8 cellular contexts compared by ENCODE assay signal in the genomic region with DNA sequence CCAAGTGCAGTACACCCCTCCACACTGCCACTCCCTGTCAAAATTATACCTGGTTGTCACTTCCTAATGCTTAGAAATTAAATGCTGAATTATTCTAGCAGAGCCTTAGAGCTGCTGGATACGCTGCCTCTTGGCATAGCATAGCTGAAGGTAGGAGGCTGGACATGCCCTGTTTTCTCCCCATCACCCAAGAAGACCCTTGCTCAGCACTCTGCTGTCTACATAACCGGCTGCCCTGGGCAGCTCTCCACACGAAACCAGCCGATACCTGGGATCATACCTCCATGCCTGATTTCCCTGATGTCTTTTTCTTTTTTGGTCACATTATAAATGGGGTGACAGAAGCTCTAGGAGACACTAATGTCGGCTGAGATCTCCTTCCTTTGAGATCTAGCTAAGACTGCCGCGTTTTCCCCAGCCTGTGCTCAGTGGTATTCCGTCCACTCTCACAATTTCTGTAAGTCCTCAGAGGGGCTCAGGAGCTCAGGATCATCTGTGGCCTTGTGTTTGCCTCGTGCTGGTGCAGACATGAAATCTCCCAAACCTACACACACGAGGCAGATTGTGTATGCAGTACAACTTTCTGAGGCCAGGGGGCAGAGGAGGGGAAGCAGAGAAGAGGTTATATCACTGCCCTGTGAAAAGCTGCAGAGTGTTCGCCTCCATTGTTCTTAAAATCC. TPM values are rescaled to one million over a fixed set of nuclear protein-coding genes. Genes with fewer than 3 reads are reported as not detected.
DNase-seq lines count a peak whose midpoint lies in the region; ATAC-seq and TF ChIP-seq lines count a peak whose summit lies in the region.

No MANE protein-coding gene starts in this region.

- H3K4me3 ChIP-seq in colonic mucosa (no peak overlapping the region), right lobe of liver (no peak overlapping the region)

- H3K4me1 Mint-ChIP-seq in activated B cell treated with CpG ODN at 0.5 μM for 24 hours, result peaks cover 6% of the 10 kb centered on the region

- no peaks in the 10 kb centered on the region for H3K36me3 Mint-ChIP-seq in activated B cell treated with CpG ODN at 0.5 μM for 24 hours (ENCODE audit: low read depth)

- TF ChIP-seq CTCF in activated B cell treated with CpG ODN at 0.5 μM for 24 hours (IDR thresholded peaks at IDR 0.05) (no peak), colonic mucosa (IDR thresholded peaks at IDR 0.05) (peak; percentile 47), right lobe of liver (IDR thresholded peaks at IDR 0.05) (peak; percentile 50 to 62 (median 52))

- DNase-seq in COLO668 (lab: John Stamatoyannopoulos, UW; ENCODE audit: unreplicated experiment), result peak; percentile 52
- DNase-seq in NCI-H446 (lab: John Stamatoyannopoulos, UW), result peak; percentile 10 to 63
- DNase-seq in activated B cell treated with CpG ODN at 0.5 μM for 24 hours, result no peak
- peak; percentile 65 for DNase-seq in colonic mucosa
- no peak for DNase-seq in right lobe of liver
- DNase-seq in stimulated activated CD8-positive, alpha-beta memory T cell treated with anti-CD3 and anti-CD28 coated beads, Interleukin-7, amount 100 ng/mL, for 4 hours (ENCODE audit: low read depth in 2 of 2), result peak; percentile 36 to 50

- H3K9me3 ChIP-seq in colonic mucosa (no peaks in the 10 kb centered on the region), right lobe of liver (no peaks in the 10 kb centered on the region)

- H3K27ac Mint-ChIP-seq in activated B cell treated with CpG ODN at 0.5 μM for 24 hours, result no peak overlapping the region

- peaks cover 2% of the 10 kb centered on the region for H3K27me3 Mint-ChIP-seq in activated B cell treated with CpG ODN at 0.5 μM for 24 hours

- no peaks in the 10 kb centered on the region for H3K4me1 ChIP-seq in colonic mucosa
- H3K4me1 ChIP-seq in right lobe of liver, result peaks cover 0 to 4% (median 0%) of the 10 kb centered on the region in 4 donors

- no peaks in the 10 kb centered on the region for H3K9me3 Mint-ChIP-seq in activated B cell treated with CpG ODN at 0.5 μM for 24 hours

- POLR2A ChIA-PET in activated B cell treated with CpG ODN at 0.5 μM for 24 hours (lab: Charles Lee), result interaction anchor here (0.8 to 1.2 kb wide), 2 partner anchors 36 to 55 kb away, joined by 3 read pairs; a partner anchor contains a TSS

- intact Hi-C loops in activated B cell treated with CpG ODN at 0.5 μM for 24 hours (cut with micrococcal nuclease), result loop anchor here (1.0 to 10.0 kb wide), 4 partner anchors 48 to 685 kb away; a partner anchor contains a TSS
- intact Hi-C loops in colonic mucosa (cut with DNase I), result loop anchor here (10.0 kb wide), 1 partner anchor 105 kb away; no protein-coding TSS in a partner anchor
- intact Hi-C loops in right lobe of liver (cut with DNase I), result loop anchor here in 1 of 2 donors (10.0 kb wide), 1 partner anchor 105 kb away; no protein-coding TSS in a partner anchor

- H3K27me3 ChIP-seq in colonic mucosa (no peaks in the 10 kb centered on the region), right lobe of liver (no peaks in the 10 kb centered on the region)

- CTCF ChIA-PET in activated B cell treated with CpG ODN at 0.5 μM for 24 hours (lab: Charles Lee), result interaction anchor here (0.8 to 6.8 kb wide), 13 partner anchors 19 to 688 kb away, joined by 3 to 123 read pairs (median 8); a partner anchor contains a TSS

- no peak overlapping the region for H3K4me3 Mint-ChIP-seq in activated B cell treated with CpG ODN at 0.5 μM for 24 hours

- WGBS in right lobe of liver (ENCODE audit: insufficient coverage, low coverage, low lambda C conversion rate, missing lambda C conversion rate), result 50% methylated on average over 9 of the region's 11 CpGs

- no peaks in the 10 kb centered on the region for H3K36me3 ChIP-seq in colonic mucosa
- H3K36me3 ChIP-seq in right lobe of liver, result no peaks in the 10 kb centered on the region

- peak; percentile 43 for ATAC-seq in HG02610 (IDR thresholded peaks at IDR 0.05; ENCODE audit: unreplicated experiment)
- ATAC-seq in activated B cell treated with CpG ODN at 0.5 μM for 24 hours (ENCODE audit: low read depth), result peak; percentile 86
- ATAC-seq in right lobe of liver, result peak; percentile 71 to 81 (median 74)
- ATAC-seq in GM18517 (IDR thresholded peaks at IDR 0.05; ENCODE audit: unreplicated experiment), result no peak

- no peak for TF ChIP-seq POLR2A in right lobe of liver (IDR thresholded peaks at IDR 0.05)

- H3K27ac ChIP-seq in colonic mucosa (no peak overlapping the region), right lobe of liver (no peak overlapping the region)

- no peak overlapping the region for H3K9ac ChIP-seq in colonic mucosa (ENCODE audit: low read depth in 2 of 2, low read length in 2 of 2)

RNA-seq across cellular contexts. Expression of a gene that starts 13.5 kb away (rescaled TPM):
- 2.8 and 4.8 TPM in 2 replicates for total RNA-seq in activated B cell treated with CpG ODN at 0.5 μM for 24 hours
- 1 to 10 TPM; 2.2 to 3.4 TPM for total RNA-seq in colonic mucosa
- 1 to 10 TPM in 4 of 6 experiments, under 1 TPM in 2; 0.74 to 2.1 (median 1.4) TPM for total RNA-seq in right lobe of liver

RNA-seq across cellular contexts. Expression of a gene that starts 30.4 kb away (rescaled TPM):
- total RNA-seq in activated B cell treated with CpG ODN at 0.5 μM for 24 hours (8.9 and 14.4 TPM in 2 replicates), colonic mucosa (1 to 10 TPM; 4.6 to 5.0 TPM), right lobe of liver (10 to 100 TPM in 1 of 6 experiments, 1 to 10 TPM in 5; 2.0 to 12.8 (median 4.4) TPM)

RNA-seq across cellular contexts. Expression of a gene that starts 36.1 kb away (rescaled TPM):
- total RNA-seq in activated B cell treated with CpG ODN at 0.5 μM for 24 hours, result 55.0 and 55.9 TPM in 2 replicates
- total RNA-seq in colonic mucosa, result 10 to 100 TPM; 71.3 to 82.9 TPM
- 10 to 100 TPM; 32.3 to 44.4 (median 35.1) TPM for total RNA-seq in right lobe of liver

RNA-seq across cellular contexts. Expression of a gene that starts 54.0 kb away (rescaled TPM):
- total RNA-seq in activated B cell treated with CpG ODN at 0.5 μM for 24 hours (156 and 183 TPM in 2 replicates), colonic mucosa (100 to 1,000 TPM; 633 to 720 TPM), right lobe of liver (100 to 1,000 TPM; 153 to 318 (median 197) TPM)

Comparison
In these comparisons a context has a peak if more than half of its experiments do, and no peak if none do; other contexts are left out.
1. DNase-seq: peak in COLO668 (single experiment), NCI-H446 (2 of 2), colonic mucosa (single experiment) and stimulated activated CD8-positive, alpha-beta memory T cell treated with anti-CD3 and anti-CD28 coated beads, Interleukin-7, amount 100 ng/mL, for 4 hours (2 of 2); none in activated B cell treated with CpG ODN at 0.5 μM for 24 hours (single experiment) and right lobe of liver (0 of 3).